Comparison of ENCODE assay signal across 9 cellular contexts in genomic region chr4:52376107-52376704, GRCh38.
DNase-seq lines count a peak whose midpoint lies in the region; ATAC-seq and TF ChIP-seq lines count a peak whose summit lies in the region.
"Had no signal": no experiment of that assay in that cellular context is flagged by ENCODE, and none has a peak within 500 bp of the region (broad histone marks: within the 10 kb centered on the region; RNA-seq: fewer than 3 reads in every experiment).

No MANE protein-coding gene starts in this region.

- no peaks in the 10 kb centered on the region for H3K9me2 ChIP-seq in OCI-LY7 (ENCODE audit: insufficient read depth, low read length)

- no TSS peak for BruUV-seq in OCI-LY7 (replicated peaks; lab: Mats Ljungman, UMichigan)

- intact Hi-C loops in OCI-LY7 (cut with micrococcal nuclease; ENCODE audit: unreplicated experiment) (loop anchor here (1.0 to 10.0 kb wide), 3 partner anchors 291 to 607 kb away; partner anchors contain the start of gene RASL11B), dorsolateral prefrontal cortex (cut with DNase I) (loop anchor here (2.0 to 10.0 kb wide), 2 partner anchors 169 to 607 kb away; no protein-coding TSS in a partner anchor)

- H3K4me2 ChIP-seq in OCI-LY7 (ENCODE audit: low read length) = no peak overlapping the region

- POLR2A ChIA-PET in OCI-LY7 (lab: Charles Lee) = no interaction called here

- no peaks in the 10 kb centered on the region for H3K9me3 ChIP-seq in OCI-LY7 (ENCODE audit: low read length)
- H3K9me3 ChIP-seq: BLaER1 had no signal

- no peak overlapping the region for H3K4me3 Mint-ChIP-seq in nephron

- no peak overlapping the region for H3K4me3 ChIP-seq in OCI-LY7 (ENCODE audit: low read depth, low read length, poor library complexity, severe bottlenecking)
- peak overlapping the region in 1 of 59 donors; percentile 4 for H3K4me3 ChIP-seq in dorsolateral prefrontal cortex
- H3K4me3 ChIP-seq: BLaER1 had no signal

- no peak overlapping the region for H3K27ac ChIP-seq in OCI-LY7 (ENCODE audit: low read depth, low read length, poor library complexity, severe bottlenecking)
- H3K27ac ChIP-seq in dorsolateral prefrontal cortex = no peak overlapping the region
- H3K27ac ChIP-seq: BLaER1 had no signal

- DNase-seq in DMS 273 (lab: John Stamatoyannopoulos, UW; ENCODE audit: unreplicated experiment) (peak; percentile 67), DMS 273 treated with DMSO at 0.1 percent for 48 hours (lab: John Stamatoyannopoulos, UW) (no peak), HK-2 (ENCODE audit: unreplicated experiment) (peak; percentile 14), OCI-LY7 (ENCODE audit: low spot score) (peak; percentile 48), dorsolateral prefrontal cortex (peak in 1 of 10 donors; percentile 14), NCI-H1436 (lab: John Stamatoyannopoulos, UW) (no peak)

- H3K4me1 Mint-ChIP-seq in nephron = peaks cover 31% of the 10 kb centered on the region

- peak overlapping the region; percentile 93 to 96 (median 94) for H3K27ac Mint-ChIP-seq in nephron

- no peaks in the 10 kb centered on the region for H4K20me1 ChIP-seq in OCI-LY7 (ENCODE audit: insufficient read depth, low read length)
- H4K20me1 ChIP-seq: BLaER1 had no signal

- no peaks in the 10 kb centered on the region for H3K36me3 ChIP-seq in OCI-LY7 (ENCODE audit: insufficient read depth, low read length)
- H3K36me3 ChIP-seq: BLaER1 had no signal

- H3K9me3 Mint-ChIP-seq in nephron = peaks cover 24% of the 10 kb centered on the region

- H3K4me1 ChIP-seq in OCI-LY7 (ENCODE audit: insufficient read depth, low read length, poor library complexity, severe bottlenecking) = no peaks in the 10 kb centered on the region

- CTCF ChIA-PET in OCI-LY7 (lab: Charles Lee; ENCODE audit: unreplicated experiment) = no interaction called here

- TF ChIP-seq CTCF in OCI-LY7 (conservative IDR thresholded peaks at IDR 0.05; ENCODE audit: low read length) (peak; percentile 93), dorsolateral prefrontal cortex (IDR thresholded peaks at IDR 0.05 in 54 of 56, conservative IDR thresholded peaks at IDR 0.05 in 2 of 56; ENCODE audit: low read depth in 1 of 56, partially characterized antibody in 56 of 56) (peak; percentile 56 to 88 (median 72)), nephron (IDR thresholded peaks at IDR 0.05; ENCODE audit: unreplicated experiment in 3 of 3) (peak; percentile 58 to 78 (median 58))

- no peak overlapping the region for H2AFZ ChIP-seq in OCI-LY7 (ENCODE audit: low read length)

- H3K36me3 Mint-ChIP-seq in nephron (ENCODE audit: low read depth) = no peaks in the 10 kb centered on the region

- no peaks in the 10 kb centered on the region for H3K79me2 ChIP-seq in OCI-LY7 (ENCODE audit: insufficient read depth, low read depth, low read length)

- ATAC-seq in HG02973 (IDR thresholded peaks at IDR 0.05; ENCODE audit: unreplicated experiment) = no peak

- no peaks in the 10 kb centered on the region for H3K27me3 ChIP-seq in dorsolateral prefrontal cortex
- H3K27me3 ChIP-seq: BLaER1 had no signal

- H3K27me3 Mint-ChIP-seq in nephron (ENCODE audit: low read depth) = no peaks in the 10 kb centered on the region

Comparison
In these comparisons a context has a peak if more than half of its experiments do, and no peak if none do; other contexts are left out.
1. DNase-seq: peak in DMS 273 (single experiment), HK-2 (single experiment) and OCI-LY7 (single experiment); none in DMS 273 treated with DMSO at 0.1 percent for 48 hours (single experiment) and NCI-H1436 (single experiment).
2. Peak in every context shown above with its lines, with median percentiles within 50 percentile points of each other: CTCF ChIP-seq.